ENCODE assay signal across 16 cellular contexts in genomic region chr2:96546321-96546720, GRCh38. TPM values are rescaled to one million over a fixed set of nuclear protein-coding genes. Genes with fewer than 3 reads are reported as not detected.
DNase-seq lines count a peak whose midpoint lies in the region; ATAC-seq and TF ChIP-seq lines count a peak whose summit lies in the region.
"Had no signal": no experiment of that assay in that cellular context is flagged by ENCODE, and none has a peak within 500 bp of the region (broad histone marks: within the 10 kb centered on the region; RNA-seq: fewer than 3 reads in every experiment).

No MANE protein-coding gene starts in this region.

- POLR2A ChIA-PET in activated CD4-positive, alpha-beta T cell treated with anti-CD3 and anti-CD28 coated beads for 36 hours (lab: Charles Lee): no interaction called here

- no peak overlapping the region for H2BK5ac ChIP-seq in neuronal stem cell (ENCODE audit: low read length)

- H3K36me3 ChIP-seq in neuronal stem cell (replicated peaks in 1 of 2; ENCODE audit: control insufficient read depth in 2 of 2, insufficient read depth in 2 of 2, low read length in 2 of 2): peaks cover 1 to 11% of the 10 kb centered on the region in 2 donors

- H3K23ac ChIP-seq in neuronal stem cell (ENCODE audit: low read depth, low read length, poor library complexity): no peak overlapping the region

- TF ChIP-seq CTCF in HFFc6 (IDR thresholded peaks at IDR 0.05): no peak

- CTCF ChIA-PET in activated CD4-positive, alpha-beta T cell treated with anti-CD3 and anti-CD28 coated beads for 36 hours (lab: Charles Lee): no interaction called here

- H3K27ac ChIP-seq in neuronal stem cell (replicated peaks; ENCODE audit: low read length): no peak overlapping the region
- H3K27ac ChIP-seq: left ventricle myocardium inferior had no signal

- H3K9me3 Mint-ChIP-seq in activated CD4-positive, alpha-beta T cell treated with anti-CD3 and anti-CD28 coated beads for 36 hours (ENCODE audit: low read depth): no peaks in the 10 kb centered on the region
- no peaks in the 10 kb centered on the region for H3K9me3 Mint-ChIP-seq in activated naive CD4-positive, alpha-beta T cell treated with anti-CD3 and anti-CD28 coated beads, Interleukin-2, amount 50 U/mL, for 72 hours
- no peaks in the 10 kb centered on the region for H3K9me3 Mint-ChIP-seq in HFFc6
- H3K9me3 Mint-ChIP-seq: naive B cell had no signal

- WGBS in neuronal stem cell (ENCODE audit: extremely low coverage in 2 of 2, insufficient read length in 2 of 2, insufficient replicate concordance in 1 of 2), 2 donors: no CpG with 5 or more reads among the region's 5 CpGs

- H3K9ac ChIP-seq in neuronal stem cell (ENCODE audit: low read depth, low read length, poor library complexity): peak overlapping the region; percentile 36

- intact Hi-C loops in activated CD4-positive, alpha-beta T cell treated with anti-CD3 and anti-CD28 coated beads for 36 hours (cut with DNase I, micrococcal nuclease): no loop called here

- H2AFZ ChIP-seq in neuronal stem cell (ENCODE audit: low read length): no peak overlapping the region

- H3K36me3 Mint-ChIP-seq in activated CD4-positive, alpha-beta T cell treated with anti-CD3 and anti-CD28 coated beads for 36 hours (ENCODE audit: low read depth): peaks cover 72% of the 10 kb centered on the region
- peaks cover 4 to 58% of the 10 kb centered on the region in 2 donors for H3K36me3 Mint-ChIP-seq in activated naive CD4-positive, alpha-beta T cell treated with anti-CD3 and anti-CD28 coated beads, Interleukin-2, amount 50 U/mL, for 72 hours
- H3K36me3 Mint-ChIP-seq in HFFc6 (ENCODE audit: low read depth): peaks cover 25% of the 10 kb centered on the region

- peak overlapping the region; percentile 69 for H3K27ac Mint-ChIP-seq in activated CD4-positive, alpha-beta T cell treated with anti-CD3 and anti-CD28 coated beads for 36 hours
- H3K27ac Mint-ChIP-seq in activated naive CD4-positive, alpha-beta T cell treated with anti-CD3 and anti-CD28 coated beads, Interleukin-2, amount 50 U/mL, for 72 hours: peak overlapping the region; percentile 66 to 90
- H3K27ac Mint-ChIP-seq in HFFc6: no peak overlapping the region

- H3K4me2 ChIP-seq in neuronal stem cell (ENCODE audit: insufficient read depth, low read length, poor library complexity, severe bottlenecking): no peak overlapping the region

- no peak overlapping the region for H4K91ac ChIP-seq in neuronal stem cell (ENCODE audit: low read depth, low read length, poor library complexity)

- peak overlapping the region; percentile 20 for H3K4me3 Mint-ChIP-seq in activated CD4-positive, alpha-beta T cell treated with anti-CD3 and anti-CD28 coated beads for 36 hours
- H3K4me3 Mint-ChIP-seq in HFFc6: no peak overlapping the region

- peaks cover 6 to 16% of the 10 kb centered on the region in 2 donors for H3K9me3 ChIP-seq in neuronal stem cell (replicated peaks in 1 of 2; ENCODE audit: control insufficient read depth in 2 of 2, insufficient read depth in 1 of 2, low read depth in 1 of 2, low read length in 2 of 2)
- H3K9me3 ChIP-seq: left ventricle myocardium inferior, tibial artery had no signal

- peak; percentile 61 for DNase-seq in activated CD4-positive, alpha-beta T cell treated with anti-CD3 and anti-CD28 coated beads for 36 hours
- no peak for DNase-seq in activated CD4-positive, alpha-beta T cell treated with anti-CD3 and anti-CD28 coated beads for 4 hours
- peak; percentile 44 for DNase-seq in Jurkat, Clone E6-1 (ENCODE audit: low read depth, low spot score)
- peak in 1 of 2 donors; percentile 67 for DNase-seq in activated naive CD4-positive, alpha-beta T cell treated with anti-CD3 and anti-CD28 coated beads, Interleukin-2, amount 50 U/mL, for 72 hours (ENCODE audit: low spot score in 2 of 2)
- no peak for DNase-seq in neuronal stem cell (ENCODE audit: low spot score)
- no peak for DNase-seq in HFFc6
- no peak for DNase-seq in COLO668 (lab: John Stamatoyannopoulos, UW; ENCODE audit: unreplicated experiment)
- no peak for DNase-seq in NCI-H2227 treated with DMSO at 0.1 percent for 48 hours (lab: John Stamatoyannopoulos, UW)
- DNase-seq: anterior cingulate cortex, left ventricle myocardium inferior, MV-4-11, naive B cell, NCI-H2107, NCI-H82, tibial artery had no signal

- H2BK120ac ChIP-seq in neuronal stem cell (ENCODE audit: low read depth, low read length): no peak overlapping the region

- no peak overlapping the region for H2AK5ac ChIP-seq in neuronal stem cell (ENCODE audit: low read depth, low read length)

- peaks cover 0 to 6% (median 0%) of the 10 kb centered on the region in 3 experiments for H3K27me3 ChIP-seq in neuronal stem cell (ENCODE audit: control insufficient read depth in 3 of 3, insufficient read depth in 3 of 3, low read depth in 1 of 3, low read length in 3 of 3)
- H3K27me3 ChIP-seq: tibial artery had no signal

- no peak overlapping the region for H4K8ac ChIP-seq in neuronal stem cell (ENCODE audit: low read depth, low read length)

- no peaks in the 10 kb centered on the region for H3K79me1 ChIP-seq in neuronal stem cell (ENCODE audit: low read depth, low read length)

- H3K18ac ChIP-seq in neuronal stem cell (ENCODE audit: low read length): no peak overlapping the region

- peaks cover 0 to 4% of the 10 kb centered on the region in 2 donors for H3K4me1 ChIP-seq in neuronal stem cell (ENCODE audit: control insufficient read depth in 2 of 2, insufficient read depth in 1 of 2, low read depth in 1 of 2, low read length in 2 of 2)

- H3K27me3 Mint-ChIP-seq in activated CD4-positive, alpha-beta T cell treated with anti-CD3 and anti-CD28 coated beads for 36 hours: no peaks in the 10 kb centered on the region
- peaks cover 2% of the 10 kb centered on the region; the same call in 1 of the 2 replicates for H3K27me3 Mint-ChIP-seq in HFFc6 (ENCODE audit: insufficient read depth)
- H3K27me3 Mint-ChIP-seq: naive B cell had no signal

- no peak overlapping the region for H2BK12ac ChIP-seq in neuronal stem cell (ENCODE audit: low read length)

- H3K4me3 ChIP-seq in Jurkat, Clone E6-1 (ENCODE audit: low read length): no peak overlapping the region
- peak overlapping the region in 1 of 2 donors; percentile 2 for H3K4me3 ChIP-seq in neuronal stem cell (ENCODE audit: low read length in 2 of 2)
- H3K4me3 ChIP-seq: left ventricle myocardium inferior, tibial artery had no signal

- no peak overlapping the region for H2BK15ac ChIP-seq in neuronal stem cell (ENCODE audit: low read length)

- H3K4me1 Mint-ChIP-seq in activated CD4-positive, alpha-beta T cell treated with anti-CD3 and anti-CD28 coated beads for 36 hours: peaks cover 63% of the 10 kb centered on the region
- H3K4me1 Mint-ChIP-seq in HFFc6 (ENCODE audit: low read depth): peaks cover 18% of the 10 kb centered on the region

- no peak overlapping the region for H3K14ac ChIP-seq in neuronal stem cell (ENCODE audit: low read length)

- no peak overlapping the region for H3K4ac ChIP-seq in neuronal stem cell (ENCODE audit: low read length)

- ATAC-seq in activated CD4-positive, alpha-beta T cell treated with anti-CD3 and anti-CD28 coated beads for 36 hours: peak; percentile 37
- ATAC-seq in activated naive CD4-positive, alpha-beta T cell treated with anti-CD3 and anti-CD28 coated beads, Interleukin-2, amount 50 U/mL, for 72 hours: peak; percentile 12 to 79
- ATAC-seq: Right ventricle myocardium inferior had no signal

RNA-seq across cellular contexts. Expression of gene ARID5A, which starts 9.8 kb away (rescaled TPM):
- total RNA-seq in activated CD4-positive, alpha-beta T cell treated with anti-CD3 and anti-CD28 coated beads for 36 hours: 100 to 1,000 TPM; 179 to 191 TPM
- polyA plus RNA-seq in Jurkat, Clone E6-1 (2012; ENCODE audit: insufficient read depth, insufficient read length): 16.3 TPM
- 100 to 1,000 TPM in 1 of 2 donors, 10 to 100 TPM in 1; 51.5 to 348 TPM for total RNA-seq in activated naive CD4-positive, alpha-beta T cell treated with anti-CD3 and anti-CD28 coated beads, Interleukin-2, amount 50 U/mL, for 72 hours
- 1.7 TPM for polyA plus RNA-seq in neuronal stem cell (2013, experiment 1 of 2)
- 1.5 TPM for polyA plus RNA-seq in neuronal stem cell (2013, experiment 2 of 2)
- total RNA-seq in HFFc6 (2021; fragmentation: NEBNext Ultra II Directional; extraction: Animal tissue kit (Norgen Biotek cat#: 25700)): 10 to 100 TPM in 3 of 6 experiments, 1 to 10 TPM in 3; 9.6 to 13.6 (median 10.0) TPM

RNA-seq across cellular contexts. Expression of gene NEURL3, which starts 41.2 kb away (rescaled TPM):
- total RNA-seq in activated CD4-positive, alpha-beta T cell treated with anti-CD3 and anti-CD28 coated beads for 36 hours: under 1 TPM; 0.33 to 0.41 TPM
- polyA plus RNA-seq in Jurkat, Clone E6-1 (2012; ENCODE audit: insufficient read depth, insufficient read length): not detected
- 1 to 10 TPM in 1 of 2 donors, under 1 TPM in 1; 0.14 to 2.2 TPM for total RNA-seq in activated naive CD4-positive, alpha-beta T cell treated with anti-CD3 and anti-CD28 coated beads, Interleukin-2, amount 50 U/mL, for 72 hours
- 0.06 TPM for polyA plus RNA-seq in neuronal stem cell (2013, experiment 1 of 2)
- polyA plus RNA-seq in neuronal stem cell (2013, experiment 2 of 2): not detected
- total RNA-seq in HFFc6 (2021; fragmentation: NEBNext Ultra II Directional; extraction: Animal tissue kit (Norgen Biotek cat#: 25700)): not detected
- total RNA-seq: left ventricle myocardium inferior had no signal

Comparison
In these comparisons a context has a peak if more than half of its experiments do, and no peak if none do; other contexts are left out.
1. DNase-seq: peak in activated CD4-positive, alpha-beta T cell treated with anti-CD3 and anti-CD28 coated beads for 36 hours (single experiment) and Jurkat, Clone E6-1 (single experiment); none in activated CD4-positive, alpha-beta T cell treated with anti-CD3 and anti-CD28 coated beads for 4 hours (0 of 2), neuronal stem cell (single experiment), HFFc6 (single experiment), COLO668 (single experiment) and NCI-H2227 treated with DMSO at 0.1 percent for 48 hours (single experiment).